Comparison of ENCODE assay signal across 2 cellular contexts in the genomic region with DNA sequence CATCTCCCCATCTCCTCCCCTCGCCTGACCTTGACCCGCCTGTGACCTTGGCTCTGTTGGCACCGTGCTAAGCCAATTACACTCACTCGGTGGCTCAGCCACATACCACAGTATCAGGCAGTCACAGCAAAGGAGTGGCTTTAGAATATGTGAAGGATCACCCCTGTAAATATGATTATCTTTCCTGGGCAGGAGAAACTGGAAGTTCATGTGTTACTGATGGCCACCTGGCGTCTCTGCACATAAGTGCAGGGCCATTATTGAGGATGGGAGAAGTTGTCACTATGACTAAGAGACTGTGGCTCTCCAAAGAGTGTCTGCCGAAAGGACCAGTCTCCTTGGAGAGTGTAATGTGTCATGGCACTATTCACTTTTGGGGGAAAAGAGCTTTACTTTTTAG.
TF ChIP-seq lines count a peak whose summit lies in the region.

No MANE protein-coding gene starts in this region.

TF ChIP-seq in HepG2, 621 proteins besides CTCF, POLR2A, EP300 and RAD21 (continued from another document):
- TF ChIP-seq NR2F1 (CRISPR knock-in tag; IDR thresholded peaks at IDR 0.05) (0 out of 4 replicates have a peak, but pooled peaks of 1 of the 2 experiments have one; percentile 26), RARA (CRISPR knock-in tag; IDR thresholded peaks at IDR 0.05) (peak; percentile 49), NFE2L1 (CRISPR knock-in tag; IDR thresholded peaks at IDR 0.05; ENCODE audit: borderline replicate concordance) (no peak)

TF ChIP-seq in SK-N-SH, 30 proteins besides CTCF, POLR2A, EP300 and RAD21 (continued from another document):
- TF ChIP-seq, protein P1, sequence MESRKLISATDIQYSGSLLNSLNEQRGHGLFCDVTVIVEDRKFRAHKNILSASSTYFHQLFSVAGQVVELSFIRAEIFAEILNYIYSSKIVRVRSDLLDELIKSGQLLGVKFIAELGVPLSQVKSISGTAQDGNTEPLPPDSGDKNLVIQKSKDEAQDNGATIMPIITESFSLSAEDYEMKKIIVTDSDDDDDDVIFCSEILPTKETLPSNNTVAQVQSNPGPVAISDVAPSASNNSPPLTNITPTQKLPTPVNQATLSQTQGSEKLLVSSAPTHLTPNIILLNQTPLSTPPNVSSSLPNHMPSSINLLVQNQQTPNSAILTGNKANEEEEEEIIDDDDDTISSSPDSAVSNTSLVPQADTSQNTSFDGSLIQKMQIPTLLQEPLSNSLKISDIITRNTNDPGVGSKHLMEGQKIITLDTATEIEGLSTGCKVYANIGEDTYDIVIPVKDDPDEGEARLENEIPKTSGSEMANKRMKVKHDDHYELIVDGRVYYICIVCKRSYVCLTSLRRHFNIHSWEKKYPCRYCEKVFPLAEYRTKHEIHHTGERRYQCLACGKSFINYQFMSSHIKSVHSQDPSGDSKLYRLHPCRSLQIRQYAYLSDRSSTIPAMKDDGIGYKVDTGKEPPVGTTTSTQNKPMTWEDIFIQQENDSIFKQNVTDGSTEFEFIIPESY (IDR thresholded peaks at IDR 0.05; ENCODE audit: borderline replicate concordance, low read depth) = no peak
- no peak for TF ChIP-seq TAF1 (IDR thresholded peaks at IDR 0.05; ENCODE audit: borderline replicate concordance, low read depth, low read length)
- TF ChIP-seq, protein P2, sequence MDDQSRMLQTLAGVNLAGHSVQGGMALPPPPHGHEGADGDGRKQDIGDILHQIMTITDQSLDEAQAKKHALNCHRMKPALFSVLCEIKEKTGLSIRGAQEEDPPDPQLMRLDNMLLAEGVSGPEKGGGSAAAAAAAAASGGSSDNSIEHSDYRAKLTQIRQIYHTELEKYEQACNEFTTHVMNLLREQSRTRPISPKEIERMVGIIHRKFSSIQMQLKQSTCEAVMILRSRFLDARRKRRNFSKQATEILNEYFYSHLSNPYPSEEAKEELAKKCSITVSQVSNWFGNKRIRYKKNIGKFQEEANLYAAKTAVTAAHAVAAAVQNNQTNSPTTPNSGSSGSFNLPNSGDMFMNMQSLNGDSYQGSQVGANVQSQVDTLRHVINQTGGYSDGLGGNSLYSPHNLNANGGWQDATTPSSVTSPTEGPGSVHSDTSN (IDR thresholded peaks at IDR 0.05) = no peak
- no peak for TF ChIP-seq RCOR1 (IDR thresholded peaks at IDR 0.05; ENCODE audit: low read length)
